27 cellular contexts compared by ENCODE assay signal in the genomic region with DNA sequence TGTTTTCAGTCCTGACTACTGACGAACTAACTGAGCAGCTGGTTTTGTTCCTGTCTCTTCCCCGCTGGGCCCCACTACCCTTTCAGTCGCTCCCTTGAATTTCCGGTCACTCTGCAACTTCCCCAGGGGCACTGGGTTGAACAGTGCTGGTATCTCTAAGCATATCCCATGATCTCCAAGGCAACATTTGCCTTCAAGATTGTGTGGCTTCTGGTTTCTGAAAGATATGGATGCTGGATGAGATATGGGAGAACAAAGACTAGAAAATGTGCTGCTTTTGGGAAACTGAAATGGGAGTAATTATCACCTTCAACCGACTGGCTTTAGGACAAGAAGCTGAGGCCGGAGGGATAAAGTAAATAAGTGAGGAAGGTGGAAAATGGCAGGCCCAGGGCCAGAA.
DNase-seq lines count a peak whose midpoint lies in the region; ATAC-seq, FAIRE-seq and TF ChIP-seq lines count a peak whose summit lies in the region.
"Had no signal": no experiment of that assay in that cellular context is flagged by ENCODE, and none has a peak within 500 bp of the region (broad histone marks: within the 10 kb centered on the region; RNA-seq: fewer than 3 reads in every experiment).

No MANE protein-coding gene starts in this region.

- H3K4ac ChIP-seq in H1 (replicated peaks; ENCODE audit: insufficient read length, low read depth, low read length) = no peak overlapping the region

- TF ChIP-seq CTCF in H1 (IDR thresholded peaks at IDR 0.05; ENCODE audit: control extremely low read depth in 1 of 3, insufficient read depth in 1 of 3, low read depth in 1 of 3, low read length in 3 of 3) (no peak), smooth muscle cell (IDR thresholded peaks at IDR 0.05; ENCODE audit: borderline replicate concordance, insufficient read depth, poor library complexity, severe bottlenecking) (no peak)

- H2BK20ac ChIP-seq in H1 (ENCODE audit: low read length) = no peak overlapping the region

- H3K36me3 ChIP-seq in H1 (ENCODE audit: control insufficient read depth in 2 of 4, insufficient read depth in 4 of 4, low read length in 3 of 4) = no peaks in the 10 kb centered on the region
- no peaks in the 10 kb centered on the region for H3K36me3 ChIP-seq in smooth muscle cell (ENCODE audit: low read depth)
- H3K36me3 ChIP-seq: left ventricle myocardium inferior, suprapubic skin, upper lobe of right lung had no signal

- no peak for TF ChIP-seq RAD21 in H1 (IDR thresholded peaks at IDR 0.05 in 1 of 2, conservative IDR thresholded peaks at IDR 0.05 in 1 of 2; ENCODE audit: low read depth in 2 of 2, low read length in 2 of 2)

- H3K79me1 ChIP-seq in H1 (ENCODE audit: low read depth, low read length) = no peaks in the 10 kb centered on the region; the same call in 1 of the 2 replicates

- 66% methylated on average over 6 of the region's 6 CpGs; no CpG with 5 or more reads in 1 of the 2 experiments for WGBS in H1 (ENCODE audit: extremely low coverage in 1 of 2, insufficient coverage in 1 of 2, insufficient read length in 1 of 2, insufficient replicate concordance in 2 of 2, low coverage in 1 of 2, low lambda C conversion rate in 2 of 2, missing lambda C conversion rate in 1 of 2), 2 experiments
- 46% methylated on average over 6 of the region's 6 CpGs for WGBS in smooth muscle cell (ENCODE audit: low lambda C conversion rate)

- no peaks in the 10 kb centered on the region for H3K23me2 ChIP-seq in H1 (ENCODE audit: low read depth, low read length)

- no peak overlapping the region for H3K23ac ChIP-seq in H1 (ENCODE audit: insufficient read length)

- H2BK12ac ChIP-seq in H1 (ENCODE audit: low read depth, low read length) = no peak overlapping the region

- H3K9me3 ChIP-seq in H1 (ENCODE audit: insufficient read depth in 2 of 2, low read depth in 1 of 2, low read length in 1 of 2) (no peaks in the 10 kb centered on the region), smooth muscle cell (replicated peaks; ENCODE audit: low read depth) (no peaks in the 10 kb centered on the region)
- H3K9me3 ChIP-seq: left ventricle myocardium inferior, suprapubic skin, upper lobe of right lung had no signal

- H2AFZ ChIP-seq in H1 (ENCODE audit: low read length) (peak overlapping the region; percentile 54; the same call in 1 of the 2 replicates), smooth muscle cell (ENCODE audit: low read depth) (peak overlapping the region; percentile 63)
- H2AFZ ChIP-seq: PC-9 had no signal

- H2BK120ac ChIP-seq in H1 (replicated peaks; ENCODE audit: low read depth, low read length) = no peak overlapping the region

- H4K8ac ChIP-seq in H1 (ENCODE audit: extremely low read depth, insufficient read depth, low read length) = no peak overlapping the region

- DNase-seq in NOMO-1 (lab: John Stamatoyannopoulos, UW; ENCODE audit: unreplicated experiment in 2 of 2) (peak; percentile 9 to 16), H1 (ENCODE audit: low read depth in 1 of 2, low spot score in 2 of 2) (no peak), left kidney (ENCODE audit: low read depth, low spot score) (peak; percentile 48), smooth muscle cell (lab: John Stamatoyannopoulos, UW; ENCODE audit: unreplicated experiment) (no peak), DMS79 treated with DMSO at 0.1 percent for 48 hours (lab: John Stamatoyannopoulos, UW) (no peak)
- DNase-seq in NK-92 treated with Interleukin-12 subunit alpha and Interleukin-12 subunit beta, amount 100 ng/mL, for 24 hours (lab: John Stamatoyannopoulos, UW) = no peak
- DNase-seq: activated CD4-positive, alpha-beta T cell treated with anti-CD3 and anti-CD28 coated beads, Interleukin-2, amount 10 ng/mL, durations not matched to agents 24 days and 14 days; activated effector memory CD4-positive, alpha-beta T cell treated with Interleukin-2 at 50 U/mL for 16 hours; activated T-cell treated with anti-CD3 and anti-CD28 coated beads, Interleukin-2, amount 50 U/mL, for 1 hour; DMS79; left ventricle myocardium inferior; midbrain; naive B cell; NCI-H1092; NCI-H1930; NCI-H2171 treated with DMSO at 0.1 percent for 48 hours; NCI-H510A; PC-9; stimulated activated naive CD4-positive, alpha-beta T cell; T-helper 17 cell; upper lobe of right lung had no signal

- H3K79me2 ChIP-seq in H1 (ENCODE audit: control insufficient read depth in 1 of 2, insufficient read depth in 2 of 2, low read length in 2 of 2) (no peaks in the 10 kb centered on the region), smooth muscle cell (ENCODE audit: low read depth) (no peaks in the 10 kb centered on the region)

- peak; percentile 13 for FAIRE-seq in H1 (lab: Jason Lieb, UNC)
- FAIRE-seq: colon, islet of Langerhans had no signal

- H4K5ac ChIP-seq in H1 (ENCODE audit: insufficient read length, low read depth, low read length) = no peak overlapping the region

- no peaks in the 10 kb centered on the region for H3K27me3 ChIP-seq in H1 (replicated peaks in 1 of 4; ENCODE audit: control insufficient read depth in 3 of 4, extremely low read depth in 1 of 4, insufficient read depth in 3 of 4, low read length in 3 of 4)
- no peaks in the 10 kb centered on the region for H3K27me3 ChIP-seq in smooth muscle cell (ENCODE audit: low read depth)
- H3K27me3 ChIP-seq: suprapubic skin, upper lobe of right lung had no signal

- CTCF ChIA-PET in H1 (lab: Charles Lee; ENCODE audit: partially characterized antibody) = interaction anchor here (0.9 to 1.0 kb wide), 2 partner anchors 11 to 288 kb away, joined by 3 read pairs; no protein-coding TSS in a partner anchor

- H3K4me3 ChIP-seq in H1 (ENCODE audit: extremely low read depth in 1 of 4, insufficient read depth in 2 of 4, low read depth in 3 of 4, low read length in 4 of 4) (no peak overlapping the region), smooth muscle cell (no peak overlapping the region)
- H3K4me3 ChIP-seq: left ventricle myocardium inferior, PC-9, skin epidermis, suprapubic skin, upper lobe of right lung had no signal

- H2BK5ac ChIP-seq in H1 (ENCODE audit: low read depth, low read length) = no peak overlapping the region

- no peak overlapping the region for H3K14ac ChIP-seq in H1 (ENCODE audit: insufficient read length)

- POLR2A ChIA-PET in H1 (lab: Charles Lee; ENCODE audit: partially characterized antibody) = no interaction called here

- no peak for TF ChIP-seq POLR2A in H1 (IDR thresholded peaks at IDR 0.05; ENCODE audit: control extremely low read depth in 1 of 2, low read depth in 2 of 2, low read length in 2 of 2)

- H3K18ac ChIP-seq in H1 (ENCODE audit: extremely low read depth, low read length) = no peak overlapping the region

- no peak overlapping the region for H3K56ac ChIP-seq in H1 (replicated peaks; ENCODE audit: insufficient read length, low read depth, low read length)

- H3K9ac ChIP-seq in H1 (replicated peaks in 1 of 4; ENCODE audit: extremely low read depth in 1 of 4, low read depth in 3 of 4, low read length in 3 of 4) (no peak overlapping the region), smooth muscle cell (ENCODE audit: low read depth) (no peak overlapping the region)

- TF ChIP-seq EP300 in H1 (IDR thresholded peaks at IDR 0.05; ENCODE audit: borderline replicate concordance in 1 of 2, low read depth in 2 of 2, low read length in 2 of 2) = no peak

- H3K4me2 ChIP-seq in H1 (ENCODE audit: insufficient read depth in 1 of 2, low read depth in 2 of 2, low read length in 2 of 2) (no peak overlapping the region), smooth muscle cell (no peak overlapping the region)
- H3K4me2 ChIP-seq: PC-9 had no signal

- H3K27ac ChIP-seq in H1 (ENCODE audit: low read depth, low read length) (no peak overlapping the region), smooth muscle cell (ENCODE audit: low read depth) (no peak overlapping the region)
- H3K27ac ChIP-seq: left ventricle myocardium inferior, PC-9, suprapubic skin, upper lobe of right lung had no signal

- H3F3A ChIP-seq in smooth muscle cell (ENCODE audit: low read depth) = no peaks in the 10 kb centered on the region

- H2AK5ac ChIP-seq in H1 (ENCODE audit: low read depth, low read length) = no peak overlapping the region

- peaks cover 0 to 5% (median 4%) of the 10 kb centered on the region in 4 experiments; a peak in 5 of 7 replicates for H3K4me1 ChIP-seq in H1 (replicated peaks in 1 of 4; ENCODE audit: control insufficient read depth in 3 of 4, insufficient read depth in 4 of 4, low read length in 3 of 4)
- H3K4me1 ChIP-seq in smooth muscle cell (ENCODE audit: low read depth) = peaks cover 11% of the 10 kb centered on the region
- H3K4me1 ChIP-seq: upper lobe of right lung had no signal

- no peak overlapping the region for H2BK15ac ChIP-seq in H1 (ENCODE audit: low read length)

- no peak overlapping the region for H4K91ac ChIP-seq in H1 (replicated peaks; ENCODE audit: insufficient read length, low read length)

- H4K20me1 ChIP-seq in H1 (replicated peaks in 1 of 2; ENCODE audit: control insufficient read depth in 1 of 2, insufficient read depth in 2 of 2, low read length in 2 of 2) (no peaks in the 10 kb centered on the region), smooth muscle cell (ENCODE audit: low read depth) (no peaks in the 10 kb centered on the region)

- ATAC-seq in GM19351 (IDR thresholded peaks at IDR 0.05; ENCODE audit: unreplicated experiment) = no peak
- ATAC-seq: SK-N-SH treated with all-trans-retinoic acid at 6 μM for 48 hours, T-helper 17 cell, upper lobe of right lung had no signal

TF ChIP-seq in H1, 55 proteins besides CTCF, POLR2A, EP300 and RAD21:
- no peak for TF ChIP-seq PHF8 (conservative IDR thresholded peaks at IDR 0.05; ENCODE audit: low read depth, low read length)
- no peak for TF ChIP-seq SP4 (IDR thresholded peaks at IDR 0.05; ENCODE audit: low read length)
- TF ChIP-seq FOSL1 (IDR thresholded peaks at IDR 0.05; ENCODE audit: insufficient read depth, low read depth, low read length) = no peak
- no peak for TF ChIP-seq RFX5 (IDR thresholded peaks at IDR 0.05; ENCODE audit: borderline replicate concordance, low read depth, low read length)
- no peak for TF ChIP-seq TAF7 (optimal IDR thresholded peaks at IDR 0.05; ENCODE audit: borderline replicate concordance, low read depth, low read length)
- no peak for TF ChIP-seq HDAC2 (IDR thresholded peaks at IDR 0.05; ENCODE audit: borderline replicate concordance in 1 of 2, low read depth in 2 of 2, low read length in 2 of 2)
- TF ChIP-seq, protein P1, sequence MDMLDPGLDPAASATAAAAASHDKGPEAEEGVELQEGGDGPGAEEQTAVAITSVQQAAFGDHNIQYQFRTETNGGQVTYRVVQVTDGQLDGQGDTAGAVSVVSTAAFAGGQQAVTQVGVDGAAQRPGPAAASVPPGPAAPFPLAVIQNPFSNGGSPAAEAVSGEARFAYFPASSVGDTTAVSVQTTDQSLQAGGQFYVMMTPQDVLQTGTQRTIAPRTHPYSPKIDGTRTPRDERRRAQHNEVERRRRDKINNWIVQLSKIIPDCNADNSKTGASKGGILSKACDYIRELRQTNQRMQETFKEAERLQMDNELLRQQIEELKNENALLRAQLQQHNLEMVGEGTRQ (IDR thresholded peaks at IDR 0.05; ENCODE audit: low read length) = no peak
- no peak for TF ChIP-seq RNF2 (IDR thresholded peaks at IDR 0.05; ENCODE audit: borderline replicate concordance, low read depth, low read length, missing control alignments, poor library complexity, severe bottlenecking)
TF ChIP-seq in H1: peak in this region for 0.

Comparison
In these comparisons a context has a peak if more than half of its experiments do, and no peak if none do; other contexts are left out.
1. DNase-seq: peak in NOMO-1 (2 of 2) and left kidney (single experiment); none in H1 (0 of 2), smooth muscle cell (single experiment), DMS79 treated with DMSO at 0.1 percent for 48 hours (single experiment) and NK-92 treated with Interleukin-12 subunit alpha and Interleukin-12 subunit beta, amount 100 ng/mL, for 24 hours (single experiment).